ENCODE assay signal across 16 cellular contexts in genomic region chr10:11444531-11445228, GRCh38.
A peak's percentile ranks its signal among the peaks of the same experiment; 100 is the strongest.
DNase-seq lines count a peak whose midpoint lies in the region; ATAC-seq and TF ChIP-seq lines count a peak whose summit lies in the region.
"Had no signal": no experiment of that assay in that cellular context is flagged by ENCODE, and none has a peak within 500 bp of the region (broad histone marks: within the 10 kb centered on the region; RNA-seq: fewer than 3 reads in every experiment).

No MANE protein-coding gene starts in this region.

- WGBS in thymus = 86% methylated on average over 26 of the region's 27 CpGs

- peak; percentile 42 for ATAC-seq in GM23338

- H3K4me1 Mint-ChIP-seq in GM23338 = peaks cover 36% of the 10 kb centered on the region

- TF ChIP-seq CTCF in GM23338 (conservative IDR thresholded peaks at IDR 0.05; ENCODE audit: low read depth in 2 of 2) = no peak

- H3K4me3 Mint-ChIP-seq in GM23338 = no peak overlapping the region

- H3K27me3 ChIP-seq in GM23338 (ENCODE audit: insufficient read depth) = no peaks in the 10 kb centered on the region
- H3K27me3 ChIP-seq in thymus (ENCODE audit: control insufficient read depth, insufficient read depth) = no peaks in the 10 kb centered on the region
- H3K27me3 ChIP-seq in SJCRH30 = no peaks in the 10 kb centered on the region
- H3K27me3 ChIP-seq: BE2C, Peyer's patch, SJSA1 had no signal

- H3K27ac Mint-ChIP-seq in GM23338 = no peak overlapping the region

- no peak overlapping the region for H3K4me3 ChIP-seq in GM23338
- peak overlapping the region; percentile 21 for H3K4me3 ChIP-seq in thymus (ENCODE audit: low read length)
- H3K4me3 ChIP-seq in SJCRH30 = no peak overlapping the region
- H3K4me3 ChIP-seq: HAP-1, Peyer's patch, SJSA1 had no signal

- no peak overlapping the region for H3K4me2 ChIP-seq in GM23338

- no peaks in the 10 kb centered on the region for H3K36me3 Mint-ChIP-seq in GM23338 (ENCODE audit: low read depth)

- H4K20me1 ChIP-seq in GM23338 (replicated peaks; ENCODE audit: insufficient read depth) = no peaks in the 10 kb centered on the region

- H3K9me3 ChIP-seq in thymus (ENCODE audit: control insufficient read depth) (no peaks in the 10 kb centered on the region), SJCRH30 (replicated peaks) (no peaks in the 10 kb centered on the region)
- H3K9me3 ChIP-seq: BE2C, HAP-1, Peyer's patch, SJSA1 had no signal

- DNase-seq in GM23338 (ENCODE audit: low spot score) = no peak
- peak; percentile 82 for DNase-seq in NCI-H146 (lab: John Stamatoyannopoulos, UW)
- peak; percentile 32 for DNase-seq in ecto neural progenitor cell (ENCODE audit: low spot score)
- DNase-seq in DMS79 treated with DMSO at 0.1 percent for 48 hours (lab: John Stamatoyannopoulos, UW) = no peak
- DNase-seq in NCI-H128 (lab: John Stamatoyannopoulos, UW; ENCODE audit: unreplicated experiment) = no peak
- no peak for DNase-seq in SJCRH30
- DNase-seq: BE2C; KG1; NCI-H1092; NCI-H1930; NCI-H774; NK-92 treated with Interleukin-12 subunit alpha and Interleukin-12 subunit beta, amount 100 ng/mL, for 24 hours; Peyer's patch had no signal

- H3K27ac ChIP-seq in GM23338 (ENCODE audit: low read depth) (no peak overlapping the region), thymus (ENCODE audit: low read depth) (no peak overlapping the region), SJCRH30 (no peak overlapping the region)
- H3K27ac ChIP-seq: Peyer's patch, SJSA1 had no signal

- H3K36me3 ChIP-seq in GM23338 (ENCODE audit: insufficient read depth) (no peaks in the 10 kb centered on the region), thymus (ENCODE audit: control insufficient read depth, insufficient read depth) (no peaks in the 10 kb centered on the region), SJCRH30 (no peaks in the 10 kb centered on the region)
- H3K36me3 ChIP-seq: BE2C, HAP-1, Peyer's patch, SJSA1 had no signal

- peaks cover 11% of the 10 kb centered on the region for H3K27me3 Mint-ChIP-seq in GM23338 (ENCODE audit: insufficient read depth, low read depth, poor library complexity)

- H3K79me2 ChIP-seq in GM23338 (replicated peaks; ENCODE audit: insufficient read depth) = no peaks in the 10 kb centered on the region

- H3K9me2 ChIP-seq in GM23338 (ENCODE audit: insufficient read depth) = no peaks in the 10 kb centered on the region

- H3K9me3 Mint-ChIP-seq in GM23338 = no peaks in the 10 kb centered on the region; the same call in 2 of the 3 replicates

- peak overlapping the region; percentile 78; the same call in 1 of the 2 replicates for H2AFZ ChIP-seq in GM23338

- H3F3A ChIP-seq in GM23338 (replicated peaks; ENCODE audit: low read depth) = no peaks in the 10 kb centered on the region

- H3K4me1 ChIP-seq in GM23338 (ENCODE audit: insufficient read depth) (peaks cover 25% of the 10 kb centered on the region), thymus (ENCODE audit: control insufficient read depth, insufficient read depth, low read length) (peaks cover 26% of the 10 kb centered on the region), SJCRH30 (no peaks in the 10 kb centered on the region)
- H3K4me1 ChIP-seq: BE2C, Peyer's patch, SJSA1 had no signal

TF ChIP-seq in GM23338, 12 proteins besides CTCF, POLR2A, EP300 and RAD21 (continues in another document):
- TF ChIP-seq EZH2 (IDR thresholded peaks at IDR 0.05; ENCODE audit: low read depth, unreplicated experiment) (no peak), POLR2AphosphoS5 (IDR thresholded peaks at IDR 0.05; ENCODE audit: low read depth) (no peak), ZNF114 (CRISPR knock-in tag; IDR thresholded peaks at IDR 0.05) (no peak), EZH2phosphoT487 (IDR thresholded peaks at IDR 0.05; ENCODE audit: unreplicated experiment) (no peak), JUNB (IDR thresholded peaks at IDR 0.05; ENCODE audit: unreplicated experiment) (no peak), NANOG (IDR thresholded peaks at IDR 0.05; ENCODE audit: borderline replicate concordance) (no peak), ZNF462 (CRISPR knock-in tag; IDR thresholded peaks at IDR 0.05) (no peak), ZNF331 (CRISPR knock-in tag; IDR thresholded peaks at IDR 0.05; ENCODE audit: low read depth) (no peak), CREB1 (CRISPR knock-in tag; IDR thresholded peaks at IDR 0.05; ENCODE audit: low read depth) (no peak), STAT1 (IDR thresholded peaks at IDR 0.05; ENCODE audit: unreplicated experiment) (no peak), REST (IDR thresholded peaks at IDR 0.05; ENCODE audit: unreplicated experiment) (no peak)

Comparison
In these comparisons a context has a peak if more than half of its experiments do, and no peak if none do; other contexts are left out.
1. DNase-seq: peak in NCI-H146 (single experiment) and ecto neural progenitor cell (single experiment); none in GM23338 (single experiment), DMS79 treated with DMSO at 0.1 percent for 48 hours (single experiment), NCI-H128 (single experiment) and SJCRH30 (0 of 2).